In the genomic region with DNA sequence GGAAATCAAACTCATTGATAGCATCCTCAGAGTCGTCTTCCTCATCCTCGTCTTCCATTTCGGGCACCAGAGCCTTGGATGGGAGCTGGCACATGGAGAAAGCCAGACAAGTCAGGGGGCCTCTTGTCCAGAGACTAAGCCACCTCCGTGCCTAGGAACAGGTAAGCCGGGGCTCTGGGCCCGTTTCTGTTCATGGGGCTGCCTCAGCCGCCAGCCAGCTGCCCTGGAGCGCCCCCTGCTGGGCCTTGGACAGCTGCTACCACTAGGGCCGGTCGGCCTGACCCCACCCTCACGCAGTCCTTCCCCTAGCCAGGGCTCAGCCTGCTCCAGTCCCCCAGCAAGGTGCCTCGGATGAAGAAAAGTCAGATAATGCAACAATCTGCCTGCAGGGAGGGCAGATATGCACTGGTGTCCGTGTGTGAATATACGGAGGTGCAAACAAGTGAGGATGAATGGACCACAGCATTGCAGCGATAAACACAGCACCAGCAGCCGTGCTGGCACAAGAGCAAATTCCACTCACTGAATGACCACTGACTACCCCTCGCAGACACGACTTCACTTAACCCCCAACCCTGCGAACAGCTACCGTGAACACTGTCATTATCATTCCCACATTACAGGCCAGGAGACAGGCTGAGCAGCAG, we compare ENCODE assay signal across 8 cellular contexts. TPM values are rescaled to one million over a fixed set of nuclear protein-coding genes. Genes with fewer than 3 reads are reported as not detected.
DNase-seq lines count a peak whose midpoint lies in the region; ATAC-seq and TF ChIP-seq lines count a peak whose summit lies in the region.

No MANE protein-coding gene starts in this region.

- peak; percentile 86 for DNase-seq in AG08395 (ENCODE audit: low spot score)
- DNase-seq in GM23248, result peak; percentile 71
- DNase-seq in SHP77 (lab: John Stamatoyannopoulos, UW), result peak; percentile 23 to 49
- peak; percentile 42 to 86 (median 76) for DNase-seq in activated naive CD4-positive, alpha-beta T cell (lab: John Stamatoyannopoulos, UW)
- peak; percentile 93 for DNase-seq in glutamatergic neuron
- peak; percentile 58 for DNase-seq in pulmonary artery endothelial cell (ENCODE audit: low read depth, low spot score)
- peak; percentile 82 to 93 for DNase-seq in aorta
- DNase-seq in H4 (ENCODE audit: low spot score), result no peak

- no peaks in the 10 kb centered on the region for H3K9me2 ChIP-seq in GM23248 (ENCODE audit: insufficient read depth)

- TF ChIP-seq CTCF in glutamatergic neuron (IDR thresholded peaks at IDR 0.05; ENCODE audit: partially characterized antibody, unreplicated experiment), result peak; percentile 93

- peaks cover 27% of the 10 kb centered on the region for H3K27me3 Mint-ChIP-seq in glutamatergic neuron (ENCODE audit: unreplicated experiment)

- H3K27me3 ChIP-seq in GM23248 (replicated peaks; ENCODE audit: insufficient read depth), result no peaks in the 10 kb centered on the region
- no peaks in the 10 kb centered on the region for H3K27me3 ChIP-seq in aorta (ENCODE audit: control insufficient read depth in 1 of 2, insufficient read depth in 2 of 2, low read length in 1 of 2)

- peaks cover 5% of the 10 kb centered on the region; the same call in 1 of the 2 replicates for H3K36me3 ChIP-seq in GM23248 (ENCODE audit: low read depth)
- peaks cover 0 to 12% of the 10 kb centered on the region in 2 donors for H3K36me3 ChIP-seq in aorta (ENCODE audit: control insufficient read depth in 1 of 2, insufficient read depth in 2 of 2, low read length in 1 of 2)

- no peaks in the 10 kb centered on the region for H3K36me3 Mint-ChIP-seq in glutamatergic neuron (ENCODE audit: unreplicated experiment)

- H3K4me2 ChIP-seq in GM23248 (ENCODE audit: unreplicated experiment), result no peak overlapping the region

- H4K20me1 ChIP-seq in GM23248 (ENCODE audit: insufficient read depth), result no peaks in the 10 kb centered on the region; the same call in 1 of the 2 replicates

- H3K27ac Mint-ChIP-seq in glutamatergic neuron (ENCODE audit: unreplicated experiment), result peak overlapping the region; percentile 83

- in situ Hi-C loops in GM23248 (cut with MboI), result no loop called here

- H3K9me3 Mint-ChIP-seq in glutamatergic neuron (ENCODE audit: unreplicated experiment), result peaks cover 17% of the 10 kb centered on the region

- 49 to 55% methylated on average over 20 of the region's 20 CpGs for WGBS in GM23248 (ENCODE audit: low coverage in 1 of 2, low lambda C conversion rate in 2 of 2, missing lambda C conversion rate in 2 of 2), 2 experiments
- 42% methylated on average over 20 of the region's 20 CpGs for WGBS in aorta, 2 donors

- peaks cover 46% of the 10 kb centered on the region for H3K4me1 Mint-ChIP-seq in glutamatergic neuron (ENCODE audit: low read depth, unreplicated experiment)

- H3K9ac ChIP-seq in GM23248, result no peak overlapping the region

- no peak overlapping the region for H3K4me3 ChIP-seq in GM23248
- no peak overlapping the region for H3K4me3 ChIP-seq in aorta (ENCODE audit: low read length in 2 of 2)

- peaks cover 10% of the 10 kb centered on the region for H3K4me1 ChIP-seq in GM23248 (ENCODE audit: insufficient read depth)
- H3K4me1 ChIP-seq in aorta (ENCODE audit: control insufficient read depth in 1 of 2, insufficient read depth in 2 of 2, low read length in 2 of 2), result no peaks in the 10 kb centered on the region

- peaks cover 10% of the 10 kb centered on the region; the same call in 1 of the 2 replicates for H3F3A ChIP-seq in GM23248 (ENCODE audit: insufficient read depth)

- peak overlapping the region; percentile 9 for H3K4me3 Mint-ChIP-seq in glutamatergic neuron (ENCODE audit: unreplicated experiment)

- peaks cover 28% of the 10 kb centered on the region for H3K79me2 ChIP-seq in GM23248 (ENCODE audit: insufficient read depth)

- H3K9me3 ChIP-seq in GM23248 (ENCODE audit: low read depth) (no peaks in the 10 kb centered on the region), aorta (ENCODE audit: control insufficient read depth, low read length) (no peaks in the 10 kb centered on the region)

- intact Hi-C loops in aorta (cut with DNase I), result loop anchor here in 1 of 2 donors (2.0 kb wide), 1 partner anchor 24 kb away; no protein-coding TSS in a partner anchor

- H3K27ac ChIP-seq in GM23248 (no peak overlapping the region), aorta (ENCODE audit: low read depth in 1 of 2, low read length in 2 of 2) (no peak overlapping the region)

- H2AFZ ChIP-seq in GM23248, result no peak overlapping the region

- peak; percentile 83 for ATAC-seq in aorta (ENCODE audit: low FRiP score)

RNA-seq across cellular contexts. Expression of gene PRKD2, which starts 11.9 kb away (rescaled TPM):
- total RNA-seq in GM23248 (2014; rRNA removed; shearing (Covaris generic)), result 11.9 and 16.4 TPM in 2 replicates
- polyA plus RNA-seq in GM23248 (2016; fragmentation: Nextera tagmentation; extraction: Ambion mirVana) (12.3 and 14.2 TPM in 2 replicates), aorta (10 to 100 TPM; 15.3 to 79.2 TPM)
- total RNA-seq in glutamatergic neuron (ENCODE audit: unreplicated experiment) (54.7 TPM), pulmonary artery endothelial cell (39.4 and 49.7 TPM in 2 replicates), aorta (10 to 100 TPM; 42.2 to 62.6 TPM)
- 14.3 and 18.0 TPM in 2 replicates for total RNA-seq in H4 (2014; rRNA removed; shearing (Covaris generic))

RNA-seq across cellular contexts. Expression of gene FKRP, which starts 17.0 kb away (rescaled TPM):
- 32.1 and 41.5 TPM in 2 replicates for total RNA-seq in GM23248 (2014; rRNA removed; shearing (Covaris generic))
- 12.4 and 15.0 TPM in 2 replicates for polyA plus RNA-seq in GM23248 (2016; fragmentation: Nextera tagmentation; extraction: Ambion mirVana)
- total RNA-seq in glutamatergic neuron (ENCODE audit: unreplicated experiment), result 46.6 TPM
- total RNA-seq in pulmonary artery endothelial cell, result 15.4 and 21.3 TPM in 2 replicates
- total RNA-seq in aorta, result 10 to 100 TPM; 19.1 to 20.6 TPM
- 10 to 100 TPM in 1 of 2 donors, 1 to 10 TPM in 1; 3.9 to 13.0 TPM for polyA plus RNA-seq in aorta
- total RNA-seq in H4 (2014; rRNA removed; shearing (Covaris generic)), result 16.2 and 33.4 TPM in 2 replicates

RNA-seq across cellular contexts. Expression of gene STRN4, which starts 17.4 kb away (rescaled TPM):
- 75.7 and 114 TPM in 2 replicates for total RNA-seq in GM23248 (2014; rRNA removed; shearing (Covaris generic))
- 44.4 and 45.9 TPM in 2 replicates for polyA plus RNA-seq in GM23248 (2016; fragmentation: Nextera tagmentation; extraction: Ambion mirVana)
- 117 TPM for total RNA-seq in glutamatergic neuron (ENCODE audit: unreplicated experiment)
- 86.7 and 90.7 TPM in 2 replicates for total RNA-seq in pulmonary artery endothelial cell
- total RNA-seq in aorta, result 10 to 100 TPM; 63.4 to 69.8 TPM
- 10 to 100 TPM; 26.8 to 45.6 TPM for polyA plus RNA-seq in aorta
- 29.9 and 33.5 TPM in 2 replicates for total RNA-seq in H4 (2014; rRNA removed; shearing (Covaris generic))

RNA-seq across cellular contexts. Expression of gene SLC1A5, which starts 59.6 kb away (rescaled TPM):
- 426 and 456 TPM in 2 replicates for total RNA-seq in GM23248 (2014; rRNA removed; shearing (Covaris generic))
- polyA plus RNA-seq in GM23248 (2016; fragmentation: Nextera tagmentation; extraction: Ambion mirVana) (367 and 393 TPM in 2 replicates), aorta (10 to 100 TPM; 15.4 to 44.4 TPM)
- total RNA-seq in glutamatergic neuron (ENCODE audit: unreplicated experiment) (35.4 TPM), pulmonary artery endothelial cell (54.9 and 105 TPM in 2 replicates), aorta (10 to 100 TPM; 42.8 to 56.3 TPM)
- 159 and 163 TPM in 2 replicates for total RNA-seq in H4 (2014; rRNA removed; shearing (Covaris generic))
